Comparison of ENCODE assay signal across 8 cellular contexts in the genomic region with DNA sequence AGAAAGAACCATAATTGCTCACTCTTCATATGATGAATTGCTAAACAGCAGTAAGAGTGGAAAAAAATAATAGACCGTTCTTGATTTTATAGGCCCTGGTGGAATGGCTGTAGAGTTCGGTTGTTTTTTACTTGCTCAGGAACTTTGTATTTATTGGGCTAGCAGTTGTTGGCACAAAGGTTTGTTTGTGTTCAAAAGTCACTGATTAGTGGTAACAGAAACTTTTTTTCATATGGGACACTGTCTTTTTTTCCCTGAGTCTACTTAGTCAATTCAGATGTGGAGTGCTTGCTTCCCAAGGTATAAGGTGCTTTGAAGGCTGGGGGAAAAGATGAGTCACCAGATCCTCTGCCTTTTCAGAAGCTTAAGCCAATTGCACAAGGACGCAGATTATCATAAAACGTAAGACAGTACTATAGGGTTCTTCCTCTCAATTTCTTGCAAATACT. TPM values are rescaled to one million over a fixed set of nuclear protein-coding genes. Genes with fewer than 3 reads are reported as not detected.
A peak's percentile ranks its signal among the peaks of the same experiment; 100 is the strongest.
DNase-seq lines count a peak whose midpoint lies in the region; ATAC-seq and TF ChIP-seq lines count a peak whose summit lies in the region.

No MANE protein-coding gene starts in this region.

- POLR2A ChIA-PET in activated CD4-positive, alpha-beta T cell treated with anti-CD3 and anti-CD28 coated beads, Interleukin-2, amount 10 ng/mL, durations not matched to agents 7 days and 5 days (lab: Charles Lee): no interaction called here
- POLR2A ChIA-PET in RWPE1 (lab: Yijun Ruan, JAX; ENCODE audit: low non-redundant PET): no interaction called here
- POLR2A ChIA-PET in naive thymus-derived CD8-positive, alpha-beta T cell (lab: Charles Lee): interaction anchor here (1.8 kb wide), 1 partner anchor 24 kb away, joined by 6 read pairs; no protein-coding TSS in a partner anchor

- DNase-seq in activated CD4-positive, alpha-beta T cell treated with anti-CD3 and anti-CD28 coated beads, Interleukin-2, amount 10 ng/mL, durations not matched to agents 24 days and 14 days: no peak
- no peak for DNase-seq in activated CD4-positive, alpha-beta T cell treated with anti-CD3 and anti-CD28 coated beads, Interleukin-2, amount 10 ng/mL, durations not matched to agents 7 days and 5 days
- peak; percentile 60 for DNase-seq in RWPE1 (ENCODE audit: low spot score)
- peak; percentile 74 for DNase-seq in fibroblast of mammary gland (ENCODE audit: low read depth)
- no peak for DNase-seq in naive thymus-derived CD8-positive, alpha-beta T cell
- DNase-seq in NCI-H1694 treated with DMSO at 0.1 percent for 48 hours (lab: John Stamatoyannopoulos, UW): no peak
- DNase-seq in iPS-NIHi7 (ENCODE audit: extremely low spot score): no peak

- no peak for ATAC-seq in naive thymus-derived CD8-positive, alpha-beta T cell

- intact Hi-C loops in activated CD4-positive, alpha-beta T cell treated with anti-CD3 and anti-CD28 coated beads, Interleukin-2, amount 10 ng/mL, durations not matched to agents 24 days and 14 days (cut with micrococcal nuclease): loop anchor here (2.0 kb wide), 1 partner anchor 40 kb away; no protein-coding TSS in a partner anchor

- H3K27ac ChIP-seq in RWPE1: no peak overlapping the region

- H3K27ac Mint-ChIP-seq in activated CD4-positive, alpha-beta T cell treated with anti-CD3 and anti-CD28 coated beads, Interleukin-2, amount 10 ng/mL, durations not matched to agents 24 days and 14 days: peak overlapping the region; percentile 61
- no peak overlapping the region for H3K27ac Mint-ChIP-seq in activated CD4-positive, alpha-beta T cell treated with anti-CD3 and anti-CD28 coated beads, Interleukin-2, amount 10 ng/mL, durations not matched to agents 7 days and 5 days
- peak overlapping the region; percentile 68 for H3K27ac Mint-ChIP-seq in stimulated activated naive CD8-positive, alpha-beta T cell treated with anti-CD3 and anti-CD28 coated beads, Interleukin-15, Interleukin-2, amounts not matched to agents 100 ng/mL and 50 ng/mL, for 24 hours
- H3K27ac Mint-ChIP-seq in naive thymus-derived CD8-positive, alpha-beta T cell: peak overlapping the region in 2 of 10 donors; percentile 38 to 58

- TF ChIP-seq CTCF in RWPE1 (conservative IDR thresholded peaks at IDR 0.05; ENCODE audit: low read depth) (no peak), fibroblast of mammary gland (conservative IDR thresholded peaks at IDR 0.05; ENCODE audit: control insufficient read depth, insufficient read depth, low read depth, low read length) (no peak)

- H3K9me3 Mint-ChIP-seq in activated CD4-positive, alpha-beta T cell treated with anti-CD3 and anti-CD28 coated beads, Interleukin-2, amount 10 ng/mL, durations not matched to agents 24 days and 14 days: peaks cover 9% of the 10 kb centered on the region
- no peaks in the 10 kb centered on the region for H3K9me3 Mint-ChIP-seq in activated CD4-positive, alpha-beta T cell treated with anti-CD3 and anti-CD28 coated beads, Interleukin-2, amount 10 ng/mL, durations not matched to agents 7 days and 5 days
- no peaks in the 10 kb centered on the region for H3K9me3 Mint-ChIP-seq in stimulated activated naive CD8-positive, alpha-beta T cell treated with anti-CD3 and anti-CD28 coated beads, Interleukin-15, Interleukin-2, amounts not matched to agents 100 ng/mL and 50 ng/mL, for 24 hours
- peaks cover 0 to 9% (median 0%) of the 10 kb centered on the region in 9 donors for H3K9me3 Mint-ChIP-seq in naive thymus-derived CD8-positive, alpha-beta T cell

- no peak overlapping the region for H3K4me3 ChIP-seq in fibroblast of mammary gland (ENCODE audit: control insufficient read depth, low read depth, low read length)

- H3K27me3 Mint-ChIP-seq in activated CD4-positive, alpha-beta T cell treated with anti-CD3 and anti-CD28 coated beads, Interleukin-2, amount 10 ng/mL, durations not matched to agents 24 days and 14 days: no peaks in the 10 kb centered on the region
- H3K27me3 Mint-ChIP-seq in activated CD4-positive, alpha-beta T cell treated with anti-CD3 and anti-CD28 coated beads, Interleukin-2, amount 10 ng/mL, durations not matched to agents 7 days and 5 days: no peaks in the 10 kb centered on the region
- no peaks in the 10 kb centered on the region for H3K27me3 Mint-ChIP-seq in stimulated activated naive CD8-positive, alpha-beta T cell treated with anti-CD3 and anti-CD28 coated beads, Interleukin-15, Interleukin-2, amounts not matched to agents 100 ng/mL and 50 ng/mL, for 24 hours
- no peaks in the 10 kb centered on the region for H3K27me3 Mint-ChIP-seq in naive thymus-derived CD8-positive, alpha-beta T cell

- peaks cover 12% of the 10 kb centered on the region for H3K4me1 Mint-ChIP-seq in activated CD4-positive, alpha-beta T cell treated with anti-CD3 and anti-CD28 coated beads, Interleukin-2, amount 10 ng/mL, durations not matched to agents 24 days and 14 days
- no peaks in the 10 kb centered on the region for H3K4me1 Mint-ChIP-seq in activated CD4-positive, alpha-beta T cell treated with anti-CD3 and anti-CD28 coated beads, Interleukin-2, amount 10 ng/mL, durations not matched to agents 7 days and 5 days
- peaks cover 46% of the 10 kb centered on the region for H3K4me1 Mint-ChIP-seq in stimulated activated naive CD8-positive, alpha-beta T cell treated with anti-CD3 and anti-CD28 coated beads, Interleukin-15, Interleukin-2, amounts not matched to agents 100 ng/mL and 50 ng/mL, for 24 hours (ENCODE audit: low read depth)
- peaks cover 6 to 28% (median 15%) of the 10 kb centered on the region in 4 donors for H3K4me1 Mint-ChIP-seq in naive thymus-derived CD8-positive, alpha-beta T cell

- H3K4me3 Mint-ChIP-seq in activated CD4-positive, alpha-beta T cell treated with anti-CD3 and anti-CD28 coated beads, Interleukin-2, amount 10 ng/mL, durations not matched to agents 24 days and 14 days: no peak overlapping the region
- no peak overlapping the region for H3K4me3 Mint-ChIP-seq in activated CD4-positive, alpha-beta T cell treated with anti-CD3 and anti-CD28 coated beads, Interleukin-2, amount 10 ng/mL, durations not matched to agents 7 days and 5 days
- H3K4me3 Mint-ChIP-seq in stimulated activated naive CD8-positive, alpha-beta T cell treated with anti-CD3 and anti-CD28 coated beads, Interleukin-15, Interleukin-2, amounts not matched to agents 100 ng/mL and 50 ng/mL, for 24 hours: no peak overlapping the region
- H3K4me3 Mint-ChIP-seq in naive thymus-derived CD8-positive, alpha-beta T cell: no peak overlapping the region

- H3K36me3 Mint-ChIP-seq in activated CD4-positive, alpha-beta T cell treated with anti-CD3 and anti-CD28 coated beads, Interleukin-2, amount 10 ng/mL, durations not matched to agents 24 days and 14 days (ENCODE audit: low read depth): no peaks in the 10 kb centered on the region
- H3K36me3 Mint-ChIP-seq in activated CD4-positive, alpha-beta T cell treated with anti-CD3 and anti-CD28 coated beads, Interleukin-2, amount 10 ng/mL, durations not matched to agents 7 days and 5 days (ENCODE audit: low read depth): no peaks in the 10 kb centered on the region
- H3K36me3 Mint-ChIP-seq in stimulated activated naive CD8-positive, alpha-beta T cell treated with anti-CD3 and anti-CD28 coated beads, Interleukin-15, Interleukin-2, amounts not matched to agents 100 ng/mL and 50 ng/mL, for 24 hours (ENCODE audit: low read depth): peaks cover 5% of the 10 kb centered on the region
- no peaks in the 10 kb centered on the region for H3K36me3 Mint-ChIP-seq in naive thymus-derived CD8-positive, alpha-beta T cell

- CTCF ChIA-PET in activated CD4-positive, alpha-beta T cell treated with anti-CD3 and anti-CD28 coated beads, Interleukin-2, amount 10 ng/mL, durations not matched to agents 7 days and 5 days (lab: Charles Lee): interaction anchor here (1.9 kb wide), 1 partner anchor 13 kb away, joined by 4 read pairs; no protein-coding TSS in a partner anchor
- CTCF ChIA-PET in RWPE1 (lab: Yijun Ruan, JAX): no interaction called here

RNA-seq across cellular contexts. Expression of gene PHLPP1, which starts 25.8 kb away (rescaled TPM):
- 12.3 and 14.3 TPM in 2 replicates for total RNA-seq in activated CD4-positive, alpha-beta T cell treated with anti-CD3 and anti-CD28 coated beads, Interleukin-2, amount 10 ng/mL, durations not matched to agents 24 days and 14 days
- 1 to 10 TPM; 2.7 to 3.8 TPM for total RNA-seq in activated CD4-positive, alpha-beta T cell treated with anti-CD3 and anti-CD28 coated beads, Interleukin-2, amount 10 ng/mL, durations not matched to agents 7 days and 5 days
- total RNA-seq in naive thymus-derived CD8-positive, alpha-beta T cell: 1 to 10 TPM; 8.0 to 9.4 TPM
- polyA plus RNA-seq in naive thymus-derived CD8-positive, alpha-beta T cell: under 1 TPM; 0.17 to 0.44 (median 0.41) TPM

Comparison
In these comparisons a context has a peak if more than half of its experiments do, and no peak if none do; other contexts are left out.
1. DNase-seq: peak in RWPE1 (single experiment) and fibroblast of mammary gland (single experiment); none in activated CD4-positive, alpha-beta T cell treated with anti-CD3 and anti-CD28 coated beads, Interleukin-2, amount 10 ng/mL, durations not matched to agents 24 days and 14 days (single experiment), activated CD4-positive, alpha-beta T cell treated with anti-CD3 and anti-CD28 coated beads, Interleukin-2, amount 10 ng/mL, durations not matched to agents 7 days and 5 days (single experiment), naive thymus-derived CD8-positive, alpha-beta T cell (0 of 10), NCI-H1694 treated with DMSO at 0.1 percent for 48 hours (single experiment) and iPS-NIHi7 (single experiment).